ENCODE assay signal across 16 cellular contexts in genomic region chr11:112864715-112865114, GRCh38.
"Had no signal": no experiment of that assay in that cellular context is flagged by ENCODE, and none has a peak within 500 bp of the region (broad histone marks: within the 10 kb centered on the region; RNA-seq: fewer than 3 reads in every experiment).

No MANE protein-coding gene starts in this region.

- H3K27me3 ChIP-seq: dorsolateral prefrontal cortex, stomach had no signal

- H3K36me3 ChIP-seq: lower lobe of right lung, stomach had no signal

- DNase-seq: cortex of kidney; dorsolateral prefrontal cortex; effector CD8-positive, alpha-beta T cell; foreskin melanocyte; head of caudate nucleus; hypothalamus; kidney glomerular epithelial cell; lower lobe of right lung; natural killer cell; posterior cingulate gyrus; small intestine; stimulated activated CD4-positive, alpha-beta T cell treated with anti-CD3 and anti-CD28 coated beads, Interleukin-12 subunit alpha, Interleukin-12 subunit beta, amount 100 ng/mL, for 4 hours; stimulated activated naive CD4-positive, alpha-beta T cell; stomach; trophoblast cell had no signal

- H3K27ac ChIP-seq: lower lobe of right lung, stomach had no signal

- ATAC-seq: left lobe of liver, lower lobe of right lung, natural killer cell had no signal

- H3K4me1 ChIP-seq: lower lobe of right lung, stomach had no signal

- H3K4me3 ChIP-seq: dorsolateral prefrontal cortex, lower lobe of right lung, stomach had no signal
